ENCODE assay signal across 1 cellular context in genomic region chr3:12924437-12924836, GRCh38.
TF ChIP-seq lines count a peak whose summit lies in the region.

No MANE protein-coding gene starts in this region.

TF ChIP-seq in H1, 55 proteins besides CTCF, POLR2A, EP300 and RAD21:
- no peak for TF ChIP-seq KDM5A (IDR thresholded peaks at IDR 0.05; ENCODE audit: low read length)
- TF ChIP-seq GABPA (IDR thresholded peaks at IDR 0.05; ENCODE audit: borderline replicate concordance, insufficient read depth, low read length): no peak
- TF ChIP-seq GTF2F1 (IDR thresholded peaks at IDR 0.05; ENCODE audit: borderline replicate concordance, low read depth, low read length): no peak
- TF ChIP-seq, protein P1, sequence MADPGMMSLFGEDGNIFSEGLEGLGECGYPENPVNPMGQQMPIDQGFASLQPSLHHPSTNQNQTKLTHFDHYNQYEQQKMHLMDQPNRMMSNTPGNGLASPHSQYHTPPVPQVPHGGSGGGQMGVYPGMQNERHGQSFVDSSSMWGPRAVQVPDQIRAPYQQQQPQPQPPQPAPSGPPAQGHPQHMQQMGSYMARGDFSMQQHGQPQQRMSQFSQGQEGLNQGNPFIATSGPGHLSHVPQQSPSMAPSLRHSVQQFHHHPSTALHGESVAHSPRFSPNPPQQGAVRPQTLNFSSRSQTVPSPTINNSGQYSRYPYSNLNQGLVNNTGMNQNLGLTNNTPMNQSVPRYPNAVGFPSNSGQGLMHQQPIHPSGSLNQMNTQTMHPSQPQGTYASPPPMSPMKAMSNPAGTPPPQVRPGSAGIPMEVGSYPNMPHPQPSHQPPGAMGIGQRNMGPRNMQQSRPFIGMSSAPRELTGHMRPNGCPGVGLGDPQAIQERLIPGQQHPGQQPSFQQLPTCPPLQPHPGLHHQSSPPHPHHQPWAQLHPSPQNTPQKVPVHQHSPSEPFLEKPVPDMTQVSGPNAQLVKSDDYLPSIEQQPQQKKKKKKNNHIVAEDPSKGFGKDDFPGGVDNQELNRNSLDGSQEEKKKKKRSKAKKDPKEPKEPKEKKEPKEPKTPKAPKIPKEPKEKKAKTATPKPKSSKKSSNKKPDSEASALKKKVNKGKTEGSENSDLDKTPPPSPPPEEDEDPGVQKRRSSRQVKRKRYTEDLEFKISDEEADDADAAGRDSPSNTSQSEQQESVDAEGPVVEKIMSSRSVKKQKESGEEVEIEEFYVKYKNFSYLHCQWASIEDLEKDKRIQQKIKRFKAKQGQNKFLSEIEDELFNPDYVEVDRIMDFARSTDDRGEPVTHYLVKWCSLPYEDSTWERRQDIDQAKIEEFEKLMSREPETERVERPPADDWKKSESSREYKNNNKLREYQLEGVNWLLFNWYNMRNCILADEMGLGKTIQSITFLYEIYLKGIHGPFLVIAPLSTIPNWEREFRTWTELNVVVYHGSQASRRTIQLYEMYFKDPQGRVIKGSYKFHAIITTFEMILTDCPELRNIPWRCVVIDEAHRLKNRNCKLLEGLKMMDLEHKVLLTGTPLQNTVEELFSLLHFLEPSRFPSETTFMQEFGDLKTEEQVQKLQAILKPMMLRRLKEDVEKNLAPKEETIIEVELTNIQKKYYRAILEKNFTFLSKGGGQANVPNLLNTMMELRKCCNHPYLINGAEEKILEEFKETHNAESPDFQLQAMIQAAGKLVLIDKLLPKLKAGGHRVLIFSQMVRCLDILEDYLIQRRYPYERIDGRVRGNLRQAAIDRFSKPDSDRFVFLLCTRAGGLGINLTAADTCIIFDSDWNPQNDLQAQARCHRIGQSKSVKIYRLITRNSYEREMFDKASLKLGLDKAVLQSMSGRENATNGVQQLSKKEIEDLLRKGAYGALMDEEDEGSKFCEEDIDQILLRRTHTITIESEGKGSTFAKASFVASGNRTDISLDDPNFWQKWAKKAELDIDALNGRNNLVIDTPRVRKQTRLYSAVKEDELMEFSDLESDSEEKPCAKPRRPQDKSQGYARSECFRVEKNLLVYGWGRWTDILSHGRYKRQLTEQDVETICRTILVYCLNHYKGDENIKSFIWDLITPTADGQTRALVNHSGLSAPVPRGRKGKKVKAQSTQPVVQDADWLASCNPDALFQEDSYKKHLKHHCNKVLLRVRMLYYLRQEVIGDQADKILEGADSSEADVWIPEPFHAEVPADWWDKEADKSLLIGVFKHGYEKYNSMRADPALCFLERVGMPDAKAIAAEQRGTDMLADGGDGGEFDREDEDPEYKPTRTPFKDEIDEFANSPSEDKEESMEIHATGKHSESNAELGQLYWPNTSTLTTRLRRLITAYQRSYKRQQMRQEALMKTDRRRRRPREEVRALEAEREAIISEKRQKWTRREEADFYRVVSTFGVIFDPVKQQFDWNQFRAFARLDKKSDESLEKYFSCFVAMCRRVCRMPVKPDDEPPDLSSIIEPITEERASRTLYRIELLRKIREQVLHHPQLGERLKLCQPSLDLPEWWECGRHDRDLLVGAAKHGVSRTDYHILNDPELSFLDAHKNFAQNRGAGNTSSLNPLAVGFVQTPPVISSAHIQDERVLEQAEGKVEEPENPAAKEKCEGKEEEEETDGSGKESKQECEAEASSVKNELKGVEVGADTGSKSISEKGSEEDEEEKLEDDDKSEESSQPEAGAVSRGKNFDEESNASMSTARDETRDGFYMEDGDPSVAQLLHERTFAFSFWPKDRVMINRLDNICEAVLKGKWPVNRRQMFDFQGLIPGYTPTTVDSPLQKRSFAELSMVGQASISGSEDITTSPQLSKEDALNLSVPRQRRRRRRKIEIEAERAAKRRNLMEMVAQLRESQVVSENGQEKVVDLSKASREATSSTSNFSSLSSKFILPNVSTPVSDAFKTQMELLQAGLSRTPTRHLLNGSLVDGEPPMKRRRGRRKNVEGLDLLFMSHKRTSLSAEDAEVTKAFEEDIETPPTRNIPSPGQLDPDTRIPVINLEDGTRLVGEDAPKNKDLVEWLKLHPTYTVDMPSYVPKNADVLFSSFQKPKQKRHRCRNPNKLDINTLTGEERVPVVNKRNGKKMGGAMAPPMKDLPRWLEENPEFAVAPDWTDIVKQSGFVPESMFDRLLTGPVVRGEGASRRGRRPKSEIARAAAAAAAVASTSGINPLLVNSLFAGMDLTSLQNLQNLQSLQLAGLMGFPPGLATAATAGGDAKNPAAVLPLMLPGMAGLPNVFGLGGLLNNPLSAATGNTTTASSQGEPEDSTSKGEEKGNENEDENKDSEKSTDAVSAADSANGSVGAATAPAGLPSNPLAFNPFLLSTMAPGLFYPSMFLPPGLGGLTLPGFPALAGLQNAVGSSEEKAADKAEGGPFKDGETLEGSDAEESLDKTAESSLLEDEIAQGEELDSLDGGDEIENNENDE (IDR thresholded peaks at IDR 0.05; ENCODE audit: insufficient replicate concordance, low read length): no peak
- no peak for TF ChIP-seq MAFK (IDR thresholded peaks at IDR 0.05; ENCODE audit: low read depth, low read length)
- TF ChIP-seq POLR2AphosphoS5 (IDR thresholded peaks at IDR 0.05; ENCODE audit: low read depth, low read length): no peak
- no peak for TF ChIP-seq RFX5 (IDR thresholded peaks at IDR 0.05; ENCODE audit: borderline replicate concordance, low read depth, low read length)
- TF ChIP-seq KDM4A (IDR thresholded peaks at IDR 0.05; ENCODE audit: low read depth, low read length, severe bottlenecking): no peak
- TF ChIP-seq CBX8 (IDR thresholded peaks at IDR 0.05; ENCODE audit: borderline replicate concordance, low read depth, low read length): no peak
- no peak for TF ChIP-seq SAP30 (IDR thresholded peaks at IDR 0.05; ENCODE audit: insufficient read depth, insufficient replicate concordance, low read length)
- TF ChIP-seq CEBPB (IDR thresholded peaks at IDR 0.05; ENCODE audit: low read depth, low read length): no peak
- no peak for TF ChIP-seq JUN (IDR thresholded peaks at IDR 0.05; ENCODE audit: low read depth, low read length)
- TF ChIP-seq RBBP5 (IDR thresholded peaks at IDR 0.05; ENCODE audit: borderline replicate concordance, low read depth, low read length): no peak
- TF ChIP-seq TEAD4 (IDR thresholded peaks at IDR 0.05; ENCODE audit: low read depth, low read length): no peak
- TF ChIP-seq TBP (IDR thresholded peaks at IDR 0.05; ENCODE audit: low read depth, low read length): no peak
- TF ChIP-seq SRF (IDR thresholded peaks at IDR 0.05; ENCODE audit: low read depth, low read length): no peak
- no peak for TF ChIP-seq CHD1 (IDR thresholded peaks at IDR 0.05; ENCODE audit: low read depth, low read length)
